ENCODE assay signal across 1 cellular context in genomic region chr3:48240711-48241491, GRCh38.
TF ChIP-seq lines count a peak whose summit lies in the region.

ZNF589 (plus strand) TSS chr3:48241104; CDS start chr3:48241172, 68 bp downstream.

TF ChIP-seq in K562, 482 proteins besides CTCF, POLR2A, EP300 and RAD21 (continued from another document and continues in another):
- TF ChIP-seq E2F1 (CRISPR knock-in tag; IDR thresholded peaks at IDR 0.05) (0 out of 2 replicates have a peak, but pooled peaks have one; percentile 6), ZFP36 (IDR thresholded peaks at IDR 0.05; ENCODE audit: low read depth, low read length, partially characterized antibody) (peak; percentile 15), ZBTB40 (IDR thresholded peaks at IDR 0.05) (0 out of 2 replicates have a peak, but pooled peaks have one; percentile 27), ZBTB40 (CRISPR knock-in tag; IDR thresholded peaks at IDR 0.05) (no peak), HDAC3 (IDR thresholded peaks at IDR 0.05; ENCODE audit: borderline replicate concordance, partially characterized antibody) (no peak), ZBTB33 (CRISPR knock-in tag; IDR thresholded peaks at IDR 0.05) (0 out of 2 replicates have a peak, but pooled peaks have one; percentile 50), RFX5 (IDR thresholded peaks at IDR 0.05; ENCODE audit: low read depth, low read length) (no peak), ESRRA (IDR thresholded peaks at IDR 0.05; ENCODE audit: borderline replicate concordance, low read depth) (peak; percentile 56; the same call in 1 of the 2 replicates), KDM2B (CRISPR knock-in tag; IDR thresholded peaks at IDR 0.05) (no peak), SUPT5H (IDR thresholded peaks at IDR 0.05) (peak; percentile 81), ZNF318 (IDR thresholded peaks at IDR 0.05; ENCODE audit: borderline replicate concordance in 1 of 2, low read depth in 1 of 2) (no peak), ZNF280A (IDR thresholded peaks at IDR 0.05; ENCODE audit: low read depth, partially characterized antibody) (no peak), PURB (CRISPR knock-in tag; IDR thresholded peaks at IDR 0.05; ENCODE audit: low read depth) (no peak), KLF16 (IDR thresholded peaks at IDR 0.05) (no peak), SMARCA4 (IDR thresholded peaks at IDR 0.05) (no peak), ZNF395 (CRISPR knock-in tag; IDR thresholded peaks at IDR 0.05) (no peak), NR2F6 (CRISPR knock-in tag; IDR thresholded peaks at IDR 0.05) (no peak), MTA1 (IDR thresholded peaks at IDR 0.05; ENCODE audit: borderline replicate concordance) (peak; percentile 71; the same call in 1 of the 2 replicates), EP400 (IDR thresholded peaks at IDR 0.05) (peak; percentile 27), HNRNPL (IDR thresholded peaks at IDR 0.05; ENCODE audit: low read depth, low read length) (no peak), SRSF1 (IDR thresholded peaks at IDR 0.05; ENCODE audit: low read depth, low read length) (no peak), ARID2 (IDR thresholded peaks at IDR 0.05) (no peak), ZNF518B (CRISPR knock-in tag; IDR thresholded peaks at IDR 0.05) (no peak), DPF2 (IDR thresholded peaks at IDR 0.05) (no peak), ZFX (CRISPR knock-in tag; IDR thresholded peaks at IDR 0.05) (peak; percentile 78), CHD2 (IDR thresholded peaks at IDR 0.05; ENCODE audit: low read depth, low read length) (peak; percentile 67)
